ENCODE assay signal across 2 cellular contexts in the genomic region with DNA sequence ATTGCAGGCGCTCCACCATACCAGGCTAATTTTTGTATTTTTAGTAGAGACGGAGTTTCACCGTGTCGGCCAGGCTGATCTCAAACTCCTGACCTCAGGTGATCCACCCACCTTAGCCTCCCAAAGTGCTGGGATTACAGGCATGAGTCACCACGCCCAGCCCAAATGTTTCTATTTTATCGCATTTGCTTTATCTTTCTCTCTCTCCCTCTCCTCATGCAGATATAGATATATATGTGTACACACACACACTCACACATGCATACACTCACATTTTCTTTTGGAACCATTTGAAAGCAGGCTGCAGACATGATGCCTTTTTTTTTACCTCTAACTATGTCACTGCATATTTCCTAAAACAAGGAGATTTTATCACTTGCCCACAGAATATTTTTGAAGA.
A peak's percentile ranks its signal among the peaks of the same experiment; 100 is the strongest.
TF ChIP-seq lines count a peak whose summit lies in the region.

No MANE protein-coding gene starts in this region.

TF ChIP-seq in K562, 482 proteins besides CTCF, POLR2A, EP300 and RAD21 (continues in another document):
- TF ChIP-seq SMARCA4 (IDR thresholded peaks at IDR 0.05): peak; percentile 67
- peak; percentile 35 for TF ChIP-seq CBFA2T2 (conservative IDR thresholded peaks at IDR 0.05)
- TF ChIP-seq NUFIP1 (IDR thresholded peaks at IDR 0.05; ENCODE audit: partially characterized antibody): no peak
- no peak for TF ChIP-seq POLR3G (IDR thresholded peaks at IDR 0.05; ENCODE audit: extremely low read depth, insufficient read length, insufficient replicate concordance)
- peak; percentile 17; the same call in 1 of the 2 replicates for TF ChIP-seq SOX6 (IDR thresholded peaks at IDR 0.05)
- peak; percentile 81; the same call in 1 of the 2 replicates for TF ChIP-seq SMARCE1 (IDR thresholded peaks at IDR 0.05)
- 0 out of 4 replicates have a peak, but pooled peaks of 1 of the 2 experiments have one; percentile 5 for TF ChIP-seq RCOR1 (IDR thresholded peaks at IDR 0.05; ENCODE audit: borderline replicate concordance in 1 of 2, low read depth in 2 of 2, low read length in 2 of 2)
- no peak for TF ChIP-seq POLR2AphosphoS2 (IDR thresholded peaks at IDR 0.05; ENCODE audit: low read length)
- TF ChIP-seq ARID1B (IDR thresholded peaks at IDR 0.05): peak; percentile 77
- TF ChIP-seq ZNF12 (CRISPR knock-in tag; IDR thresholded peaks at IDR 0.05): no peak
- peak in 1 of 2 experiments; percentile 75 for TF ChIP-seq KDM1A (IDR thresholded peaks at IDR 0.05)
- peak; percentile 16; the same call in 1 of the 2 replicates for TF ChIP-seq TAL1 (IDR thresholded peaks at IDR 0.05)
- TF ChIP-seq ZEB2 (IDR thresholded peaks at IDR 0.05): peak; percentile 85
- peak; percentile 58 for TF ChIP-seq EGR1 (conservative IDR thresholded peaks at IDR 0.05)
- TF ChIP-seq, protein P1, sequence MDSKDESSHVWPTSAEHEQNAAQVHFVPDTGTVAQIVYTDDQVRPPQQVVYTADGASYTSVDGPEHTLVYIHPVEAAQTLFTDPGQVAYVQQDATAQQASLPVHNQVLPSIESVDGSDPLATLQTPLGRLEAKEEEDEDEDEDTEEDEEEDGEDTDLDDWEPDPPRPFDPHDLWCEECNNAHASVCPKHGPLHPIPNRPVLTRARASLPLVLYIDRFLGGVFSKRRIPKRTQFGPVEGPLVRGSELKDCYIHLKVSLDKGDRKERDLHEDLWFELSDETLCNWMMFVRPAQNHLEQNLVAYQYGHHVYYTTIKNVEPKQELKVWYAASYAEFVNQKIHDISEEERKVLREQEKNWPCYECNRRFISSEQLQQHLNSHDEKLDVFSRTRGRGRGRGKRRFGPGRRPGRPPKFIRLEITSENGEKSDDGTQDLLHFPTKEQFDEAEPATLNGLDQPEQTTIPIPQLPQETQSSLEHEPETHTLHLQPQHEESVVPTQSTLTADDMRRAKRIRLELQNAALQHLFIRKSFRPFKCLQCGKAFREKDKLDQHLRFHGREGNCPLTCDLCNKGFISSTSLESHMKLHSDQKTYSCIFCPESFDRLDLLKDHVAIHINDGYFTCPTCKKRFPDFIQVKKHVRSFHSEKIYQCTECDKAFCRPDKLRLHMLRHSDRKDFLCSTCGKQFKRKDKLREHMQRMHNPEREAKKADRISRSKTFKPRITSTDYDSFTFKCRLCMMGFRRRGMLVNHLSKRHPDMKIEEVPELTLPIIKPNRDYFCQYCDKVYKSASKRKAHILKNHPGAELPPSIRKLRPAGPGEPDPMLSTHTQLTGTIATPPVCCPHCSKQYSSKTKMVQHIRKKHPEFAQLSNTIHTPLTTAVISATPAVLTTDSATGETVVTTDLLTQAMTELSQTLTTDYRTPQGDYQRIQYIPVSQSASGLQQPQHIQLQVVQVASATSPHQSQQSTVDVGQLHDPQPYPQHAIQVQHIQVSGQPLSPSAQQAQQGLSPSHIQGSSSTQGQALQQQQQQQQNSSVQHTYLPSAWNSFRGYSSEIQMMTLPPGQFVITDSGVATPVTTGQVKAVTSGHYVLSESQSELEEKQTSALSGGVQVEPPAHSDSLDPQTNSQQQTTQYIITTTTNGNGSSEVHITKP (IDR thresholded peaks at IDR 0.05; ENCODE audit: partially characterized antibody): no peak
- TF ChIP-seq, protein P2, sequence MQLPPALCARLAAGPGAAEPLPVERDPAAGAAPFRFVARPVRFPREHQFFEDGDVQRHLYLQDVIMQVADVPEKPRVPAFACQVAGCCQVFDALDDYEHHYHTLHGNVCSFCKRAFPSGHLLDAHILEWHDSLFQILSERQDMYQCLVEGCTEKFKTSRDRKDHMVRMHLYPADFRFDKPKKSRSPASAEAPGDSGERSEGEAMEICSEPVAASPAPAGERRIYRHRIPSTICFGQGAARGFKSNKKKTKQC (CRISPR knock-in tag; IDR thresholded peaks at IDR 0.05): no peak
- TF ChIP-seq, protein P3, sequence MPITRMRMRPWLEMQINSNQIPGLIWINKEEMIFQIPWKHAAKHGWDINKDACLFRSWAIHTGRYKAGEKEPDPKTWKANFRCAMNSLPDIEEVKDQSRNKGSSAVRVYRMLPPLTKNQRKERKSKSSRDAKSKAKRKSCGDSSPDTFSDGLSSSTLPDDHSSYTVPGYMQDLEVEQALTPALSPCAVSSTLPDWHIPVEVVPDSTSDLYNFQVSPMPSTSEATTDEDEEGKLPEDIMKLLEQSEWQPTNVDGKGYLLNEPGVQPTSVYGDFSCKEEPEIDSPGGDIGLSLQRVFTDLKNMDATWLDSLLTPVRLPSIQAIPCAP (CRISPR knock-in tag; IDR thresholded peaks at IDR 0.05; ENCODE audit: borderline replicate concordance): no peak

TF ChIP-seq in GM23338, 12 proteins besides CTCF, POLR2A, EP300 and RAD21:
- TF ChIP-seq, protein P4, sequence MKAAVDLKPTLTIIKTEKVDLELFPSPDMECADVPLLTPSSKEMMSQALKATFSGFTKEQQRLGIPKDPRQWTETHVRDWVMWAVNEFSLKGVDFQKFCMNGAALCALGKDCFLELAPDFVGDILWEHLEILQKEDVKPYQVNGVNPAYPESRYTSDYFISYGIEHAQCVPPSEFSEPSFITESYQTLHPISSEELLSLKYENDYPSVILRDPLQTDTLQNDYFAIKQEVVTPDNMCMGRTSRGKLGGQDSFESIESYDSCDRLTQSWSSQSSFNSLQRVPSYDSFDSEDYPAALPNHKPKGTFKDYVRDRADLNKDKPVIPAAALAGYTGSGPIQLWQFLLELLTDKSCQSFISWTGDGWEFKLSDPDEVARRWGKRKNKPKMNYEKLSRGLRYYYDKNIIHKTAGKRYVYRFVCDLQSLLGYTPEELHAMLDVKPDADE (IDR thresholded peaks at IDR 0.05): no peak
- TF ChIP-seq EZH2 (IDR thresholded peaks at IDR 0.05; ENCODE audit: low read depth, unreplicated experiment) (no peak), ZNF114 (CRISPR knock-in tag; IDR thresholded peaks at IDR 0.05) (no peak), JUNB (IDR thresholded peaks at IDR 0.05; ENCODE audit: unreplicated experiment) (no peak), STAT1 (IDR thresholded peaks at IDR 0.05; ENCODE audit: unreplicated experiment) (no peak), NANOG (IDR thresholded peaks at IDR 0.05; ENCODE audit: borderline replicate concordance) (no peak), CREB1 (CRISPR knock-in tag; IDR thresholded peaks at IDR 0.05; ENCODE audit: low read depth) (no peak), POLR2AphosphoS5 (IDR thresholded peaks at IDR 0.05; ENCODE audit: low read depth) (no peak), ZNF331 (CRISPR knock-in tag; IDR thresholded peaks at IDR 0.05; ENCODE audit: low read depth) (no peak), EZH2phosphoT487 (IDR thresholded peaks at IDR 0.05; ENCODE audit: unreplicated experiment) (no peak)
- TF ChIP-seq, protein P5, sequence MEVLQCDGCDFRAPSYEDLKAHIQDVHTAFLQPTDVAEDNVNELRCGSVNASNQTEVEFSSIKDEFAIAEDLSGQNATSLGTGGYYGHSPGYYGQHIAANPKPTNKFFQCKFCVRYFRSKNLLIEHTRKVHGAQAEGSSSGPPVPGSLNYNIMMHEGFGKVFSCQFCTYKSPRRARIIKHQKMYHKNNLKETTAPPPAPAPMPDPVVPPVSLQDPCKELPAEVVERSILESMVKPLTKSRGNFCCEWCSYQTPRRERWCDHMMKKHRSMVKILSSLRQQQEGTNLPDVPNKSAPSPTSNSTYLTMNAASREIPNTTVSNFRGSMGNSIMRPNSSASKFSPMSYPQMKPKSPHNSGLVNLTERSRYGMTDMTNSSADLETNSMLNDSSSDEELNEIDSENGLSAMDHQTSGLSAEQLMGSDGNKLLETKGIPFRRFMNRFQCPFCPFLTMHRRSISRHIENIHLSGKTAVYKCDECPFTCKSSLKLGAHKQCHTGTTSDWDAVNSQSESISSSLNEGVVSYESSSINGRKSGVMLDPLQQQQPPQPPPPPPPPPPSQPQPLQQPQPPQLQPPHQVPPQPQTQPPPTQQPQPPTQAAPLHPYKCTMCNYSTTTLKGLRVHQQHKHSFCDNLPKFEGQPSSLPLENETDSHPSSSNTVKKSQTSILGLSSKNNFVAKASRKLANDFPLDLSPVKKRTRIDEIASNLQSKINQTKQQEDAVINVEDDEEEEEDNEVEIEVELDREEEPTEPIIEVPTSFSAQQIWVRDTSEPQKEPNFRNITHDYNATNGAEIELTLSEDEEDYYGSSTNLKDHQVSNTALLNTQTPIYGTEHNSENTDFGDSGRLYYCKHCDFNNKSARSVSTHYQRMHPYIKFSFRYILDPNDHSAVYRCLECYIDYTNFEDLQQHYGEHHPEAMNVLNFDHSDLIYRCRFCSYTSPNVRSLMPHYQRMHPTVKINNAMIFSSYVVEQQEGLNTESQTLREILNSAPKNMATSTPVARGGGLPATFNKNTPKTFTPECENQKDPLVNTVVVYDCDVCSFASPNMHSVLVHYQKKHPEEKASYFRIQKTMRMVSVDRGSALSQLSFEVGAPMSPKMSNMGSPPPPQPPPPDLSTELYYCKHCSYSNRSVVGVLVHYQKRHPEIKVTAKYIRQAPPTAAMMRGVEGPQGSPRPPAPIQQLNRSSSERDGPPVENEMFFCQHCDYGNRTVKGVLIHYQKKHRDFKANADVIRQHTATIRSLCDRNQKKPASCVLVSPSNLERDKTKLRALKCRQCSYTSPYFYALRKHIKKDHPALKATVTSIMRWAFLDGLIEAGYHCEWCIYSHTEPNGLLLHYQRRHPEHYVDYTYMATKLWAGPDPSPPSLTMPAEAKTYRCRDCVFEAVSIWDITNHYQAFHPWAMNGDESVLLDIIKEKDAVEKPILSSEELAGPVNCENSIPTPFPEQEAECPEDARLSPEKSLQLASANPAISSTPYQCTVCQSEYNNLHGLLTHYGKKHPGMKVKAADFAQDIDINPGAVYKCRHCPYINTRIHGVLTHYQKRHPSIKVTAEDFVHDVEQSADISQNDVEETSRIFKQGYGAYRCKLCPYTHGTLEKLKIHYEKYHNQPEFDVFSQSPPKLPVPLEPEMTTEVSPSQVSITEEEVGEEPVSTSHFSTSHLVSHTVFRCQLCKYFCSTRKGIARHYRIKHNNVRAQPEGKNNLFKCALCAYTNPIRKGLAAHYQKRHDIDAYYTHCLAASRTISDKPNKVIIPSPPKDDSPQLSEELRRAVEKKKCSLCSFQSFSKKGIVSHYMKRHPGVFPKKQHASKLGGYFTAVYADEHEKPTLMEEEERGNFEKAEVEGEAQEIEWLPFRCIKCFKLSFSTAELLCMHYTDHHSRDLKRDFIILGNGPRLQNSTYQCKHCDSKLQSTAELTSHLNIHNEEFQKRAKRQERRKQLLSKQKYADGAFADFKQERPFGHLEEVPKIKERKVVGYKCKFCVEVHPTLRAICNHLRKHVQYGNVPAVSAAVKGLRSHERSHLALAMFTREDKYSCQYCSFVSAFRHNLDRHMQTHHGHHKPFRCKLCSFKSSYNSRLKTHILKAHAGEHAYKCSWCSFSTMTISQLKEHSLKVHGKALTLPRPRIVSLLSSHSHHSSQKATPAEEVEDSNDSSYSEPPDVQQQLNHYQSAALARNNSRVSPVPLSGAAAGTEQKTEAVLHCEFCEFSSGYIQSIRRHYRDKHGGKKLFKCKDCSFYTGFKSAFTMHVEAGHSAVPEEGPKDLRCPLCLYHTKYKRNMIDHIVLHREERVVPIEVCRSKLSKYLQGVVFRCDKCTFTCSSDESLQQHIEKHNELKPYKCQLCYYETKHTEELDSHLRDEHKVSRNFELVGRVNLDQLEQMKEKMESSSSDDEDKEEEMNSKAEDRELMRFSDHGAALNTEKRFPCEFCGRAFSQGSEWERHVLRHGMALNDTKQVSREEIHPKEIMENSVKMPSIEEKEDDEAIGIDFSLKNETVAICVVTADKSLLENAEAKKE (CRISPR knock-in tag; IDR thresholded peaks at IDR 0.05): no peak
- TF ChIP-seq, protein P6, sequence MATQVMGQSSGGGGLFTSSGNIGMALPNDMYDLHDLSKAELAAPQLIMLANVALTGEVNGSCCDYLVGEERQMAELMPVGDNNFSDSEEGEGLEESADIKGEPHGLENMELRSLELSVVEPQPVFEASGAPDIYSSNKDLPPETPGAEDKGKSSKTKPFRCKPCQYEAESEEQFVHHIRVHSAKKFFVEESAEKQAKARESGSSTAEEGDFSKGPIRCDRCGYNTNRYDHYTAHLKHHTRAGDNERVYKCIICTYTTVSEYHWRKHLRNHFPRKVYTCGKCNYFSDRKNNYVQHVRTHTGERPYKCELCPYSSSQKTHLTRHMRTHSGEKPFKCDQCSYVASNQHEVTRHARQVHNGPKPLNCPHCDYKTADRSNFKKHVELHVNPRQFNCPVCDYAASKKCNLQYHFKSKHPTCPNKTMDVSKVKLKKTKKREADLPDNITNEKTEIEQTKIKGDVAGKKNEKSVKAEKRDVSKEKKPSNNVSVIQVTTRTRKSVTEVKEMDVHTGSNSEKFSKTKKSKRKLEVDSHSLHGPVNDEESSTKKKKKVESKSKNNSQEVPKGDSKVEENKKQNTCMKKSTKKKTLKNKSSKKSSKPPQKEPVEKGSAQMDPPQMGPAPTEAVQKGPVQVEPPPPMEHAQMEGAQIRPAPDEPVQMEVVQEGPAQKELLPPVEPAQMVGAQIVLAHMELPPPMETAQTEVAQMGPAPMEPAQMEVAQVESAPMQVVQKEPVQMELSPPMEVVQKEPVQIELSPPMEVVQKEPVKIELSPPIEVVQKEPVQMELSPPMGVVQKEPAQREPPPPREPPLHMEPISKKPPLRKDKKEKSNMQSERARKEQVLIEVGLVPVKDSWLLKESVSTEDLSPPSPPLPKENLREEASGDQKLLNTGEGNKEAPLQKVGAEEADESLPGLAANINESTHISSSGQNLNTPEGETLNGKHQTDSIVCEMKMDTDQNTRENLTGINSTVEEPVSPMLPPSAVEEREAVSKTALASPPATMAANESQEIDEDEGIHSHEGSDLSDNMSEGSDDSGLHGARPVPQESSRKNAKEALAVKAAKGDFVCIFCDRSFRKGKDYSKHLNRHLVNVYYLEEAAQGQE (IDR thresholded peaks at IDR 0.05; ENCODE audit: unreplicated experiment): no peak
